8 cellular contexts compared by ENCODE assay signal in the genomic region with DNA sequence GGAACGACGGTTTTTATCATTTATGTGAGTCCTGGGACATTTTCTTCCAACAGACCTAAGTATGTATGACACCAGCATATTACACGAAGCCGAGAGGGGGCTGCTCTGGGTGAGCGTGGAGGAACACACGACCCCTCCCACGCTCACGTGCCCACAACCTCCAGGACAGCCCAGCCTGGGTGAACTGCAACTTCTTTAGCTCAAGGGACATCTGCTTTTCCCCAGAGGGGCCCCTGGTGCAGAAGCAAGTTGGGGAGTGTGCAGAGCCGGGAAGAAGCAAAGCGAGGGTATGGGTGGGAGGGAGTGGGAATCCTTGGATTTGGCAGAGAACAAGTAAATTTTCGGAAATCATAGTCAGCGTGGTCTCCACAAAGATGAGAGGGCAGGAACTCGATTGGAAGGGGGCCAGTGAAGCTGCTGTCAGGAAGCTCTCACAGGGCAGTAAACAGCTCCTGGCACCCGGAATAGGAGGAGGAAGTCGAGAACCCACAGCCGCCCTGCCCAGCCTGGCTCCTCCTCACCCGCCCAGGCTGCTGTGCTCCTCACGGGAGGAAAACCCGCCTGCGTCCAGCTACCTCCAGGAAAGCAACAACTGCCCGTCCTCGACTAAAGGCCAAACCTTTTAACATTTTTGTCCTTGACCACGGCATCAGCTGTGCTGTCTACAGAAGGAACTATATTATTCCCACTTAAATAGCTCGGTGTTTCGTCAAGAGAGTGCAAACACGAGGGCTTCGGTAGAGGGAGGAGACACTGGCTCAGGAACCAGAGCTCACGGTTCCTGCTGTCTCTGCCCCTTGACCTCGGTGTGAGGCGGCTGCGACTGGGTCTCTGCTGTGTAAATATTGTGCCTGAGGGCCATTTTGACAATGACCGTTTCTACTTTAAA. TPM values are rescaled to one million over a fixed set of nuclear protein-coding genes. Genes with fewer than 3 reads are reported as not detected.
DNase-seq lines count a peak whose midpoint lies in the region; ATAC-seq, FAIRE-seq and TF ChIP-seq lines count a peak whose summit lies in the region.

No MANE protein-coding gene starts in this region.

- H3K36me3 Mint-ChIP-seq in activated naive CD4-positive, alpha-beta T cell treated with anti-CD3 and anti-CD28 coated beads, Interleukin-2, amount 50 U/mL, for 72 hours: peaks cover 0 to 7% of the 10 kb centered on the region in 2 donors
- H3K36me3 Mint-ChIP-seq in chondrocyte (ENCODE audit: low read depth): no peaks in the 10 kb centered on the region

- H3K4me3 ChIP-seq in MG63 (no peak overlapping the region), left lung (peak overlapping the region in 1 of 2 donors; percentile 22), esophagus squamous epithelium (peak overlapping the region in 1 of 4 donors; percentile 53)

- 0 out of 2 replicates have a peak, but pooled peaks cover 3% of the 10 kb centered on the region for H3K27me3 ChIP-seq in MG63
- peaks cover 0 to 26% of the 10 kb centered on the region in 2 donors for H3K27me3 ChIP-seq in left lung
- H3K27me3 ChIP-seq in esophagus squamous epithelium: peaks cover 0 to 71% (median 0%) of the 10 kb centered on the region in 4 donors

- H3K4me1 ChIP-seq in left lung: peaks cover 16 to 25% of the 10 kb centered on the region in 2 donors
- H3K4me1 ChIP-seq in esophagus squamous epithelium: peaks cover 15 to 34% (median 24%) of the 10 kb centered on the region in 3 donors

- peak overlapping the region; percentile 71 to 89 for H3K27ac Mint-ChIP-seq in activated naive CD4-positive, alpha-beta T cell treated with anti-CD3 and anti-CD28 coated beads, Interleukin-2, amount 50 U/mL, for 72 hours
- H3K27ac Mint-ChIP-seq in chondrocyte (ENCODE audit: unreplicated experiment): no peak overlapping the region

- peaks cover 4% of the 10 kb centered on the region for H3K4me1 Mint-ChIP-seq in chondrocyte (ENCODE audit: low read depth)

- no peak for TF ChIP-seq POLR2A in esophagus squamous epithelium (IDR thresholded peaks at IDR 0.05)

- no peak for TF ChIP-seq CTCF in left lung (IDR thresholded peaks at IDR 0.05)
- no peak for TF ChIP-seq CTCF in chondrocyte (IDR thresholded peaks at IDR 0.05)
- no peak for TF ChIP-seq CTCF in esophagus squamous epithelium (IDR thresholded peaks at IDR 0.05)

- H3K27ac ChIP-seq in left lung (peak overlapping the region in 1 of 2 donors; percentile 53), esophagus squamous epithelium (peak overlapping the region in 2 of 4 donors; percentile 6 to 47)

- no peaks in the 10 kb centered on the region for H3K9me3 Mint-ChIP-seq in activated naive CD4-positive, alpha-beta T cell treated with anti-CD3 and anti-CD28 coated beads, Interleukin-2, amount 50 U/mL, for 72 hours
- no peaks in the 10 kb centered on the region for H3K9me3 Mint-ChIP-seq in chondrocyte (ENCODE audit: low read depth)

- no peak for FAIRE-seq in urothelium cell line (lab: Jason Lieb, UNC)

- H3K4me3 Mint-ChIP-seq in chondrocyte (ENCODE audit: unreplicated experiment): no peak overlapping the region

- peak; percentile 84 for DNase-seq in AG20443 (ENCODE audit: low spot score)
- DNase-seq in MG63: peak; percentile 69
- peak in 1 of 2 donors; percentile 31 for DNase-seq in activated naive CD4-positive, alpha-beta T cell treated with anti-CD3 and anti-CD28 coated beads, Interleukin-2, amount 50 U/mL, for 72 hours (ENCODE audit: low spot score in 2 of 2)
- DNase-seq in left lung: peak; percentile 82 to 92
- DNase-seq in urothelium cell line (ENCODE audit: low spot score): peak; percentile 71
- no peak for DNase-seq in chondrocyte (ENCODE audit: low spot score)
- DNase-seq in esophagus squamous epithelium (lab: John Stamatoyannopoulos, UW): no peak

- H3K36me3 ChIP-seq in MG63 (no peaks in the 10 kb centered on the region), left lung (no peaks in the 10 kb centered on the region), esophagus squamous epithelium (no peaks in the 10 kb centered on the region)

- intact Hi-C loops in left lung (cut with DNase I): no loop called here
- intact Hi-C loops in esophagus squamous epithelium (cut with DNase I): no loop called here

- ATAC-seq in activated naive CD4-positive, alpha-beta T cell treated with anti-CD3 and anti-CD28 coated beads, Interleukin-2, amount 50 U/mL, for 72 hours: peak; percentile 52 to 73
- ATAC-seq in left lung (peak; percentile 86), HG03139 (IDR thresholded peaks at IDR 0.05; ENCODE audit: unreplicated experiment) (no peak)

- H3K27me3 Mint-ChIP-seq in chondrocyte (ENCODE audit: low read depth): peaks cover 23% of the 10 kb centered on the region

- H3K9me3 ChIP-seq in MG63: no peaks in the 10 kb centered on the region
- H3K9me3 ChIP-seq in left lung: no peaks in the 10 kb centered on the region
- no peaks in the 10 kb centered on the region for H3K9me3 ChIP-seq in esophagus squamous epithelium

- WGBS in esophagus squamous epithelium, 2 donors: 23 to 24% methylated on average over 24 to 30 of the region's 32 CpGs

RNA-seq across cellular contexts. Expression of a gene that starts 17.2 kb away (rescaled TPM):
- total RNA-seq in MG63 (2014; rRNA removed; shearing (Covaris generic); ENCODE audit: low replicate concordance): not detected in 2 replicates
- not detected for total RNA-seq in activated naive CD4-positive, alpha-beta T cell treated with anti-CD3 and anti-CD28 coated beads, Interleukin-2, amount 50 U/mL, for 72 hours
- 1 to 10 TPM in 1 of 2 donors, not detected in 1; 1.5 TPM for total RNA-seq in left lung
- total RNA-seq in chondrocyte: not detected in 3 replicates
- total RNA-seq in esophagus squamous epithelium: not detected

RNA-seq across cellular contexts. Expression of a gene that starts 29.5 kb away (rescaled TPM):
- total RNA-seq in MG63 (2014; rRNA removed; shearing (Covaris generic); ENCODE audit: low replicate concordance): 18.8 and 21.7 TPM in 2 replicates
- 10 to 100 TPM; 39.4 to 44.1 TPM for total RNA-seq in activated naive CD4-positive, alpha-beta T cell treated with anti-CD3 and anti-CD28 coated beads, Interleukin-2, amount 50 U/mL, for 72 hours
- 10 to 100 TPM; 14.5 to 22.2 TPM for total RNA-seq in left lung
- 29.9 to 40.0 TPM (median 31.2 TPM) in 3 replicates for total RNA-seq in chondrocyte
- total RNA-seq in esophagus squamous epithelium: 1 to 10 TPM; 1.4 to 8.8 (median 3.1) TPM

Comparison
In these comparisons a context has a peak if more than half of its experiments do, and no peak if none do; other contexts are left out.
1. DNase-seq: peak in AG20443 (single experiment), MG63 (single experiment), left lung (2 of 2) and urothelium cell line (single experiment); none in chondrocyte (single experiment) and esophagus squamous epithelium (single experiment).